In the genomic region with DNA sequence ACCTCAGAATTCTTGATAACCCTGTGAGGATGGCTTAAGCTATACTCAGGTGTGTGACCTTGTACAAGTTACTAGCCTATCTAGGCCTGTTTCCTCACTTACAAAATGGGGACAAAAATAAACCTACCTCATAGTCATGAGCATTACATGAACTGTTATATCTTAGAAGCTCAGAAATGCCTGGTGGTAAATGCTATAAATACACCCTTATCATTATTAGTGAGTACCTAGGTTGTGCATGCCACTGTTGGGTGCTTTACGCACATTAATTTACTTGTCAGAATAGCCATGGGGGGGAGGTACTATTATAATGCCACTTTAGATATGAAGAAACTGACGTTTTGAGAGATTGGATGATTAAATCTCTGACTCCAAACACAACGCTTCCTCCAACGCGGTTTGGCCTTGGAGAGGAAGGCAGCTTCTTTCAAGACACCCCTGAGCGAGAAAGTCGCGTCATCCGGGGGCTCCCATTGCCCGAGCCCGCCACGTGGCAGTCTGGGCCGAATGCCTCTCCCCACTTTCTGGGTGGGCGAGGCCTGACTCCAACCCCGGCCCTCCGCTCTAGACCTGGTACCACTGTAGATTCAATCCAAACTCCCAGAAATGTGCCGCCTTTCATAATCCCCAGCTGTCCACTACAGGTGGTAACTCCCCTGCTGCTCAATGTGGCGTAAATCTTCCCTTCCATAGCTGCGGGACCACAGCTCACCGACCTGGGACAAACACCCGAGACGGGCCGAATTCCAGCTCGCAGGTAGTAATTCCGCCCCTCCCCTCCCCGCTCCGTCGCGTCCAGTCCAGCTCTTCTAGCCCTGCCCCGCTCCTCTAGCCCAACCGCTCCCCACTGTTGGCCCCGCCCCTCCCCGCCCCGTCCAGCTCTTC, we compare ENCODE assay signal across 1 cellular context.
TF ChIP-seq lines count a peak whose summit lies in the region.

No MANE protein-coding gene starts in this region.

TF ChIP-seq in K562, 482 proteins besides CTCF, POLR2A, EP300 and RAD21 (continued from another document):
- TF ChIP-seq HDAC3 (IDR thresholded peaks at IDR 0.05; ENCODE audit: borderline replicate concordance, partially characterized antibody) (no peak), GABPB1 (CRISPR knock-in tag; IDR thresholded peaks at IDR 0.05) (no peak), RBFOX2 (IDR thresholded peaks at IDR 0.05; ENCODE audit: low read depth, low read length) (peak; percentile 66), NELFE (IDR thresholded peaks at IDR 0.05; ENCODE audit: insufficient read depth, insufficient read length) (no peak), ETS2 (tag; IDR thresholded peaks at IDR 0.05; ENCODE audit: borderline replicate concordance, poor library complexity, severe bottlenecking) (no peak), PTBP1 (IDR thresholded peaks at IDR 0.05; ENCODE audit: low read depth, low read length) (no peak), FOXK1 (CRISPR knock-in tag; IDR thresholded peaks at IDR 0.05; ENCODE audit: borderline replicate concordance) (peak; percentile 92; the same call in 1 of the 2 replicates), SLC30A9 (CRISPR knock-in tag; IDR thresholded peaks at IDR 0.05) (no peak), E2F3 (CRISPR knock-in tag; IDR thresholded peaks at IDR 0.05) (0 out of 2 replicates have a peak, but pooled peaks have one; percentile 48), SMARCA4 (IDR thresholded peaks at IDR 0.05) (peak; percentile 43; the same call in 1 of the 2 replicates), NR0B1 (IDR thresholded peaks at IDR 0.05; ENCODE audit: partially characterized antibody) (no peak), SRSF1 (IDR thresholded peaks at IDR 0.05; ENCODE audit: low read depth, low read length) (no peak), MAZ (CRISPR knock-in tag; conservative IDR thresholded peaks at IDR 0.05 in 1 of 2, IDR thresholded peaks at IDR 0.05 in 1 of 2) (peak; percentile 53 to 72), MTA1 (IDR thresholded peaks at IDR 0.05; ENCODE audit: borderline replicate concordance) (no peak; the same call in 1 of the 2 replicates), RUNX1 (IDR thresholded peaks at IDR 0.05; ENCODE audit: low read depth) (no peak)
- TF ChIP-seq, protein P1, sequence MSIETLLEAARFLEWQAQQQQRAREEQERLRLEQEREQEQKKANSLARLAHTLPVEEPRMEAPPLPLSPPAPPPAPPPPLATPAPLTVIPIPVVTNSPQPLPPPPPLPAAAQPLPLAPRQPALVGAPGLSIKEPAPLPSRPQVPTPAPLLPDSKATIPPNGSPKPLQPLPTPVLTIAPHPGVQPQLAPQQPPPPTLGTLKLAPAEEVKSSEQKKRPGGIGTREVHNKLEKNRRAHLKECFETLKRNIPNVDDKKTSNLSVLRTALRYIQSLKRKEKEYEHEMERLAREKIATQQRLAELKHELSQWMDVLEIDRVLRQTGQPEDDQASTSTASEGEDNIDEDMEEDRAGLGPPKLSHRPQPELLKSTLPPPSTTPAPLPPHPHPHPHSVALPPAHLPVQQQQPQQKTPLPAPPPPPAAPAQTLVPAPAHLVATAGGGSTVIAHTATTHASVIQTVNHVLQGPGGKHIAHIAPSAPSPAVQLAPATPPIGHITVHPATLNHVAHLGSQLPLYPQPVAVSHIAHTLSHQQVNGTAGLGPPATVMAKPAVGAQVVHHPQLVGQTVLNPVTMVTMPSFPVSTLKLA (conservative IDR thresholded peaks at IDR 0.05), result peak; percentile 59 to 77
- TF ChIP-seq, protein P2, sequence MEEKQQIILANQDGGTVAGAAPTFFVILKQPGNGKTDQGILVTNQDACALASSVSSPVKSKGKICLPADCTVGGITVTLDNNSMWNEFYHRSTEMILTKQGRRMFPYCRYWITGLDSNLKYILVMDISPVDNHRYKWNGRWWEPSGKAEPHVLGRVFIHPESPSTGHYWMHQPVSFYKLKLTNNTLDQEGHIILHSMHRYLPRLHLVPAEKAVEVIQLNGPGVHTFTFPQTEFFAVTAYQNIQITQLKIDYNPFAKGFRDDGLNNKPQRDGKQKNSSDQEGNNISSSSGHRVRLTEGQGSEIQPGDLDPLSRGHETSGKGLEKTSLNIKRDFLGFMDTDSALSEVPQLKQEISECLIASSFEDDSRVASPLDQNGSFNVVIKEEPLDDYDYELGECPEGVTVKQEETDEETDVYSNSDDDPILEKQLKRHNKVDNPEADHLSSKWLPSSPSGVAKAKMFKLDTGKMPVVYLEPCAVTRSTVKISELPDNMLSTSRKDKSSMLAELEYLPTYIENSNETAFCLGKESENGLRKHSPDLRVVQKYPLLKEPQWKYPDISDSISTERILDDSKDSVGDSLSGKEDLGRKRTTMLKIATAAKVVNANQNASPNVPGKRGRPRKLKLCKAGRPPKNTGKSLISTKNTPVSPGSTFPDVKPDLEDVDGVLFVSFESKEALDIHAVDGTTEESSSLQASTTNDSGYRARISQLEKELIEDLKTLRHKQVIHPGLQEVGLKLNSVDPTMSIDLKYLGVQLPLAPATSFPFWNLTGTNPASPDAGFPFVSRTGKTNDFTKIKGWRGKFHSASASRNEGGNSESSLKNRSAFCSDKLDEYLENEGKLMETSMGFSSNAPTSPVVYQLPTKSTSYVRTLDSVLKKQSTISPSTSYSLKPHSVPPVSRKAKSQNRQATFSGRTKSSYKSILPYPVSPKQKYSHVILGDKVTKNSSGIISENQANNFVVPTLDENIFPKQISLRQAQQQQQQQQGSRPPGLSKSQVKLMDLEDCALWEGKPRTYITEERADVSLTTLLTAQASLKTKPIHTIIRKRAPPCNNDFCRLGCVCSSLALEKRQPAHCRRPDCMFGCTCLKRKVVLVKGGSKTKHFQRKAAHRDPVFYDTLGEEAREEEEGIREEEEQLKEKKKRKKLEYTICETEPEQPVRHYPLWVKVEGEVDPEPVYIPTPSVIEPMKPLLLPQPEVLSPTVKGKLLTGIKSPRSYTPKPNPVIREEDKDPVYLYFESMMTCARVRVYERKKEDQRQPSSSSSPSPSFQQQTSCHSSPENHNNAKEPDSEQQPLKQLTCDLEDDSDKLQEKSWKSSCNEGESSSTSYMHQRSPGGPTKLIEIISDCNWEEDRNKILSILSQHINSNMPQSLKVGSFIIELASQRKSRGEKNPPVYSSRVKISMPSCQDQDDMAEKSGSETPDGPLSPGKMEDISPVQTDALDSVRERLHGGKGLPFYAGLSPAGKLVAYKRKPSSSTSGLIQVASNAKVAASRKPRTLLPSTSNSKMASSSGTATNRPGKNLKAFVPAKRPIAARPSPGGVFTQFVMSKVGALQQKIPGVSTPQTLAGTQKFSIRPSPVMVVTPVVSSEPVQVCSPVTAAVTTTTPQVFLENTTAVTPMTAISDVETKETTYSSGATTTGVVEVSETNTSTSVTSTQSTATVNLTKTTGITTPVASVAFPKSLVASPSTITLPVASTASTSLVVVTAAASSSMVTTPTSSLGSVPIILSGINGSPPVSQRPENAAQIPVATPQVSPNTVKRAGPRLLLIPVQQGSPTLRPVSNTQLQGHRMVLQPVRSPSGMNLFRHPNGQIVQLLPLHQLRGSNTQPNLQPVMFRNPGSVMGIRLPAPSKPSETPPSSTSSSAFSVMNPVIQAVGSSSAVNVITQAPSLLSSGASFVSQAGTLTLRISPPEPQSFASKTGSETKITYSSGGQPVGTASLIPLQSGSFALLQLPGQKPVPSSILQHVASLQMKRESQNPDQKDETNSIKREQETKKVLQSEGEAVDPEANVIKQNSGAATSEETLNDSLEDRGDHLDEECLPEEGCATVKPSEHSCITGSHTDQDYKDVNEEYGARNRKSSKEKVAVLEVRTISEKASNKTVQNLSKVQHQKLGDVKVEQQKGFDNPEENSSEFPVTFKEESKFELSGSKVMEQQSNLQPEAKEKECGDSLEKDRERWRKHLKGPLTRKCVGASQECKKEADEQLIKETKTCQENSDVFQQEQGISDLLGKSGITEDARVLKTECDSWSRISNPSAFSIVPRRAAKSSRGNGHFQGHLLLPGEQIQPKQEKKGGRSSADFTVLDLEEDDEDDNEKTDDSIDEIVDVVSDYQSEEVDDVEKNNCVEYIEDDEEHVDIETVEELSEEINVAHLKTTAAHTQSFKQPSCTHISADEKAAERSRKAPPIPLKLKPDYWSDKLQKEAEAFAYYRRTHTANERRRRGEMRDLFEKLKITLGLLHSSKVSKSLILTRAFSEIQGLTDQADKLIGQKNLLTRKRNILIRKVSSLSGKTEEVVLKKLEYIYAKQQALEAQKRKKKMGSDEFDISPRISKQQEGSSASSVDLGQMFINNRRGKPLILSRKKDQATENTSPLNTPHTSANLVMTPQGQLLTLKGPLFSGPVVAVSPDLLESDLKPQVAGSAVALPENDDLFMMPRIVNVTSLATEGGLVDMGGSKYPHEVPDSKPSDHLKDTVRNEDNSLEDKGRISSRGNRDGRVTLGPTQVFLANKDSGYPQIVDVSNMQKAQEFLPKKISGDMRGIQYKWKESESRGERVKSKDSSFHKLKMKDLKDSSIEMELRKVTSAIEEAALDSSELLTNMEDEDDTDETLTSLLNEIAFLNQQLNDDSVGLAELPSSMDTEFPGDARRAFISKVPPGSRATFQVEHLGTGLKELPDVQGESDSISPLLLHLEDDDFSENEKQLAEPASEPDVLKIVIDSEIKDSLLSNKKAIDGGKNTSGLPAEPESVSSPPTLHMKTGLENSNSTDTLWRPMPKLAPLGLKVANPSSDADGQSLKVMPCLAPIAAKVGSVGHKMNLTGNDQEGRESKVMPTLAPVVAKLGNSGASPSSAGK (IDR thresholded peaks at IDR 0.05), result peak; percentile 76
- TF ChIP-seq, protein P3, sequence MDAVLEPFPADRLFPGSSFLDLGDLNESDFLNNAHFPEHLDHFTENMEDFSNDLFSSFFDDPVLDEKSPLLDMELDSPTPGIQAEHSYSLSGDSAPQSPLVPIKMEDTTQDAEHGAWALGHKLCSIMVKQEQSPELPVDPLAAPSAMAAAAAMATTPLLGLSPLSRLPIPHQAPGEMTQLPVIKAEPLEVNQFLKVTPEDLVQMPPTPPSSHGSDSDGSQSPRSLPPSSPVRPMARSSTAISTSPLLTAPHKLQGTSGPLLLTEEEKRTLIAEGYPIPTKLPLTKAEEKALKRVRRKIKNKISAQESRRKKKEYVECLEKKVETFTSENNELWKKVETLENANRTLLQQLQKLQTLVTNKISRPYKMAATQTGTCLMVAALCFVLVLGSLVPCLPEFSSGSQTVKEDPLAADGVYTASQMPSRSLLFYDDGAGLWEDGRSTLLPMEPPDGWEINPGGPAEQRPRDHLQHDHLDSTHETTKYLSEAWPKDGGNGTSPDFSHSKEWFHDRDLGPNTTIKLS (IDR thresholded peaks at IDR 0.05; ENCODE audit: borderline replicate concordance, low read depth), result peak; percentile 98
TF ChIP-seq in K562: peak in this region for 120.
